Comparison of ENCODE assay signal across 15 cellular contexts in genomic region chr18:79456105-79456980, GRCh38.
"Had no signal": no experiment of that assay in that cellular context is flagged by ENCODE, and none has a peak within 500 bp of the region (broad histone marks: within the 10 kb centered on the region; RNA-seq: fewer than 3 reads in every experiment).

No MANE protein-coding gene starts in this region.

- H3K27me3 ChIP-seq: adrenal gland, gastrocnemius medialis had no signal

- H3K4me3 ChIP-seq: adrenal gland, gastrocnemius medialis, lung, prostate gland had no signal

- H3K9me3 ChIP-seq: adrenal gland, gastrocnemius medialis, prostate gland had no signal

- H3K27me3 Mint-ChIP-seq: activated CD4-positive, alpha-beta T cell treated with anti-CD3 and anti-CD28 coated beads, Interleukin-2, amount 10 ng/mL, durations not matched to agents 7 days and 5 days had no signal

- H3K27ac ChIP-seq: adrenal gland, gastrocnemius medialis, prostate gland had no signal

- DNase-seq: activated CD4-positive, alpha-beta T cell treated with anti-CD3 and anti-CD28 coated beads, Interleukin-2, amount 10 ng/mL, durations not matched to agents 7 days and 5 days; activated CD4-positive, CD25-positive, alpha-beta regulatory T cell; activated CD8-positive, alpha-beta memory T cell treated with anti-CD3 and anti-CD28 coated beads for 24 hours; activated CD8-positive, alpha-beta memory T cell treated with anti-CD3 and anti-CD28 coated beads, Interleukin-2, amount 50 U/mL, for 48 hours; adrenal gland; effector CD4-positive, alpha-beta T cell; gastrocnemius medialis; head of caudate nucleus; stimulated activated CD4-positive, alpha-beta T cell treated with anti-CD3 and anti-CD28 coated beads, Interleukin-2, amount 100 ng/mL, for 24 hours; SW 1271 had no signal

- H3K36me3 Mint-ChIP-seq: mesothelial cell of epicardium had no signal

- H3K27ac Mint-ChIP-seq: activated CD4-positive, alpha-beta T cell treated with anti-CD3 and anti-CD28 coated beads, Interleukin-2, amount 10 ng/mL, durations not matched to agents 7 days and 5 days; mesothelial cell of epicardium had no signal

- H3K4me3 Mint-ChIP-seq: activated CD4-positive, alpha-beta T cell treated with anti-CD3 and anti-CD28 coated beads, Interleukin-2, amount 10 ng/mL, durations not matched to agents 7 days and 5 days; mesothelial cell of epicardium had no signal

- H3K36me3 ChIP-seq: prostate gland had no signal

- H3K4me1 ChIP-seq: adrenal gland had no signal

- ATAC-seq: esophagus mucosa, gastrocnemius medialis, right cardiac atrium had no signal

- H3K9me3 Mint-ChIP-seq: activated CD4-positive, alpha-beta T cell treated with anti-CD3 and anti-CD28 coated beads, Interleukin-2, amount 10 ng/mL, durations not matched to agents 7 days and 5 days; mesothelial cell of epicardium had no signal
